Comparison of ENCODE assay signal across 10 cellular contexts in genomic region chr5:167294861-167295685, GRCh38.
DNase-seq lines count a peak whose midpoint lies in the region; ATAC-seq, FAIRE-seq and TF ChIP-seq lines count a peak whose summit lies in the region.
"Had no signal": no experiment of that assay in that cellular context is flagged by ENCODE, and none has a peak within 500 bp of the region (broad histone marks: within the 10 kb centered on the region; RNA-seq: fewer than 3 reads in every experiment).

No MANE protein-coding gene starts in this region.

- H3K79me2 ChIP-seq in SK-N-SH (ENCODE audit: insufficient read depth) = no peaks in the 10 kb centered on the region

- H3K4me1 ChIP-seq in SK-N-SH (ENCODE audit: control insufficient read depth in 1 of 2, insufficient read depth in 2 of 2, low read depth in 1 of 2, low read length in 1 of 2) = peaks cover 6 to 17% of the 10 kb centered on the region in 2 experiments
- no peaks in the 10 kb centered on the region for H3K4me1 ChIP-seq in upper lobe of right lung

- H3K36me3 ChIP-seq in SK-N-SH (replicated peaks in 1 of 2; ENCODE audit: control insufficient read depth in 1 of 2, insufficient read depth in 2 of 2, low read length in 1 of 2) = no peaks in the 10 kb centered on the region
- H3K36me3 ChIP-seq in upper lobe of right lung = no peaks in the 10 kb centered on the region

- no peaks in the 10 kb centered on the region for H3K9me2 ChIP-seq in SK-N-SH

- no peak for TF ChIP-seq POLR2A in H54 (IDR thresholded peaks at IDR 0.05; ENCODE audit: low read depth, low read length)

- POLR2A ChIA-PET in SK-N-SH (lab: Yijun Ruan, JAX) = no interaction called here

- peaks cover 8% of the 10 kb centered on the region for H3K9me3 Mint-ChIP-seq in progenitor cell of endocrine pancreas (ENCODE audit: low read depth)

- TF ChIP-seq CTCF in SK-N-SH (IDR thresholded peaks at IDR 0.05) (no peak), foreskin fibroblast (IDR thresholded peaks at IDR 0.05; ENCODE audit: low read depth, low read length) (no peak), upper lobe of right lung (IDR thresholded peaks at IDR 0.05) (no peak), progenitor cell of endocrine pancreas (IDR thresholded peaks at IDR 0.05; ENCODE audit: unreplicated experiment) (no peak)

- peak overlapping the region; percentile 71 to 95 for H3K27ac ChIP-seq in SK-N-SH (ENCODE audit: low read depth in 2 of 2, low read length in 1 of 2)
- no peak overlapping the region for H3K27ac ChIP-seq in upper lobe of right lung

- H3K27me3 Mint-ChIP-seq in progenitor cell of endocrine pancreas = peaks cover 11% of the 10 kb centered on the region

- WGBS in SK-N-SH (ENCODE audit: low lambda C conversion rate) = 9% methylated on average over 3 of the region's 3 CpGs

- H3K4me1 Mint-ChIP-seq in progenitor cell of endocrine pancreas (ENCODE audit: low read depth) = peaks cover 17% of the 10 kb centered on the region

- no peaks in the 10 kb centered on the region for H3K36me3 Mint-ChIP-seq in progenitor cell of endocrine pancreas (ENCODE audit: insufficient read depth)

- 0 out of 2 replicates have a peak, but pooled peaks cover 2% of the 10 kb centered on the region for H4K20me1 ChIP-seq in SK-N-SH (ENCODE audit: insufficient read depth)

- no peak overlapping the region for H3K4me3 Mint-ChIP-seq in progenitor cell of endocrine pancreas (ENCODE audit: low read depth)

- TF ChIP-seq RAD21 in SK-N-SH (IDR thresholded peaks at IDR 0.05; ENCODE audit: low read length) = no peak

- peak; percentile 50 to 59; a peak in 2 of 4 replicates for TF ChIP-seq EP300 in SK-N-SH (IDR thresholded peaks at IDR 0.05; ENCODE audit: borderline replicate concordance in 1 of 2, low read depth in 1 of 2, low read length in 1 of 2)

- H3K9ac ChIP-seq in SK-N-SH = peak overlapping the region; percentile 49; the same call in 1 of the 2 replicates

- intact Hi-C loops in sciatic nerve (cut with DNase I) = no loop called here
- intact Hi-C loops in upper lobe of right lung (cut with DNase I) = no loop called here

- H3K4me3 ChIP-seq in SK-N-SH (ENCODE audit: low read depth in 2 of 2, low read length in 1 of 2) (peak overlapping the region; percentile 7 to 49; a peak in 3 of 4 replicates), foreskin fibroblast (ENCODE audit: low read depth in 1 of 2, low read length in 2 of 2) (peak overlapping the region in 1 of 2 donors; percentile 1), upper lobe of right lung (no peak overlapping the region)

- H3F3A ChIP-seq in SK-N-SH (replicated peaks; ENCODE audit: insufficient read depth) = peaks cover 27% of the 10 kb centered on the region

- DNase-seq in H54 (ENCODE audit: insufficient read length, low spot score) (peak; percentile 54), SK-N-SH (peak; percentile 58), foreskin fibroblast (peak; percentile 90 to 92), sciatic nerve (ENCODE audit: low spot score) (no peak), NCI-H510A treated with DMSO at 0.1 percent for 48 hours (lab: John Stamatoyannopoulos, UW) (no peak), upper lobe of right lung (no peak), progenitor cell of endocrine pancreas (ENCODE audit: low spot score, unreplicated experiment) (no peak)
- DNase-seq: activated effector memory CD4-positive, alpha-beta T cell treated with anti-CD3 and anti-CD28 coated beads, Interleukin-2, amount 50 U/mL, for 16 hours; SHP77 had no signal

- ATAC-seq in sciatic nerve (peak; percentile 90), HG02610 (IDR thresholded peaks at IDR 0.05; ENCODE audit: unreplicated experiment) (no peak), upper lobe of right lung (no peak)

- H3K9me3 ChIP-seq in SK-N-SH = no peaks in the 10 kb centered on the region
- H3K9me3 ChIP-seq in upper lobe of right lung = no peaks in the 10 kb centered on the region

- H2AFZ ChIP-seq in SK-N-SH (ENCODE audit: low read depth) = peak overlapping the region; percentile 44

- H3K27me3 ChIP-seq in SK-N-SH (ENCODE audit: insufficient read depth) = no peaks in the 10 kb centered on the region
- H3K27me3 ChIP-seq in upper lobe of right lung = no peaks in the 10 kb centered on the region

- CTCF ChIA-PET in SK-N-SH (lab: Yijun Ruan, JAX) = interaction anchor here (0.7 to 1.1 kb wide), 2 partner anchors 71 to 169 kb away, joined by 3 read pairs; no protein-coding TSS in a partner anchor

- H3K27ac Mint-ChIP-seq in progenitor cell of endocrine pancreas = no peak overlapping the region

- peak overlapping the region; percentile 87 for H3K4me2 ChIP-seq in SK-N-SH

- peak; percentile 75 for FAIRE-seq in H54 (lab: Jason Lieb, UNC)

TF ChIP-seq in SK-N-SH, 30 proteins besides CTCF, POLR2A, EP300 and RAD21 (continues in another document):
- TF ChIP-seq GABPA (IDR thresholded peaks at IDR 0.05; ENCODE audit: low read depth) (no peak), POLR2AphosphoS5 (IDR thresholded peaks at IDR 0.05; ENCODE audit: low read depth, low read length) (peak; percentile 27; the same call in 1 of the 2 replicates), FOSL2 (IDR thresholded peaks at IDR 0.05; ENCODE audit: borderline replicate concordance, low read depth) (peak; percentile 91), REST (IDR thresholded peaks at IDR 0.05; ENCODE audit: low read depth, low read length) (no peak), TCF12 (IDR thresholded peaks at IDR 0.05) (peak; percentile 59), JUND (IDR thresholded peaks at IDR 0.05) (peak; percentile 89), FOXM1 (IDR thresholded peaks at IDR 0.05; ENCODE audit: low read depth) (no peak), TEAD4 (IDR thresholded peaks at IDR 0.05; ENCODE audit: borderline replicate concordance, insufficient read depth) (peak; percentile 55; the same call in 1 of the 2 replicates), MEF2A (IDR thresholded peaks at IDR 0.05; ENCODE audit: borderline replicate concordance, low read depth) (peak; percentile 55; the same call in 1 of the 2 replicates), SIN3A (IDR thresholded peaks at IDR 0.05; ENCODE audit: borderline replicate concordance, low read depth, low read length) (0 out of 2 replicates have a peak, but pooled peaks have one; percentile 10), SMC3 (IDR thresholded peaks at IDR 0.05; ENCODE audit: low read depth, low read length) (no peak; the same call in 1 of the 2 replicates), PBX3 (IDR thresholded peaks at IDR 0.05) (peak; percentile 39; the same call in 1 of the 2 replicates), YY1 (IDR thresholded peaks at IDR 0.05; ENCODE audit: low read depth) (no peak), FOXJ3 (CRISPR knock-in tag; IDR thresholded peaks at IDR 0.05) (no peak), ELF1 (IDR thresholded peaks at IDR 0.05) (0 out of 2 replicates have a peak, but pooled peaks have one; percentile 22), NFIC (IDR thresholded peaks at IDR 0.05; ENCODE audit: borderline replicate concordance) (peak; percentile 40; the same call in 1 of the 2 replicates), RXRA (IDR thresholded peaks at IDR 0.05; ENCODE audit: borderline replicate concordance, low read depth) (peak; percentile 55; the same call in 1 of the 2 replicates), GATA2 (CRISPR knock-in tag; IDR thresholded peaks at IDR 0.05) (peak; percentile 56), CHD2 (IDR thresholded peaks at IDR 0.05; ENCODE audit: low read length, partially characterized antibody) (no peak), TAF1 (IDR thresholded peaks at IDR 0.05; ENCODE audit: borderline replicate concordance, low read depth, low read length) (no peak), MAX (IDR thresholded peaks at IDR 0.05; ENCODE audit: low read depth) (peak; percentile 71)

Comparison
In these comparisons a context has a peak if more than half of its experiments do, and no peak if none do; other contexts are left out.
1. DNase-seq: peak in H54 (single experiment), SK-N-SH (single experiment) and foreskin fibroblast (2 of 2); none in sciatic nerve (single experiment), NCI-H510A treated with DMSO at 0.1 percent for 48 hours (single experiment), upper lobe of right lung (single experiment) and progenitor cell of endocrine pancreas (single experiment).